Comparison of ENCODE assay signal across 9 cellular contexts in genomic region chr22:19172213-19173046, GRCh38. TPM values are rescaled to one million over a fixed set of nuclear protein-coding genes. Genes with fewer than 3 reads are reported as not detected.
A peak's percentile ranks its signal among the peaks of the same experiment; 100 is the strongest.
DNase-seq lines count a peak whose midpoint lies in the region; ATAC-seq and TF ChIP-seq lines count a peak whose summit lies in the region.
"Had no signal": no experiment of that assay in that cellular context is flagged by ENCODE, and none has a peak within 500 bp of the region (broad histone marks: within the 10 kb centered on the region; RNA-seq: fewer than 3 reads in every experiment).

No MANE protein-coding gene starts in this region.

- peak overlapping the region; percentile 66 to 100 (median 96) for H3K4me3 ChIP-seq in heart right ventricle
- H3K4me3 ChIP-seq in mesodermal cell (ENCODE audit: extremely low read depth, insufficient read depth, low read length, poor library complexity, severe bottlenecking), result peak overlapping the region; percentile 98
- H3K4me3 ChIP-seq in uterus, result peak overlapping the region; percentile 68 to 89

- peaks cover 29 to 76% (median 69%) of the 10 kb centered on the region in 9 donors for H3K4me1 ChIP-seq in heart right ventricle
- peaks cover 55% of the 10 kb centered on the region for H3K4me1 ChIP-seq in mesodermal cell (ENCODE audit: control insufficient read depth, insufficient read depth, low read length, poor library complexity, severe bottlenecking)
- peaks cover 4 to 30% of the 10 kb centered on the region in 2 donors for H3K4me1 ChIP-seq in uterus

- TF ChIP-seq POLR2A in uterus (IDR thresholded peaks at IDR 0.05) (no peak), GM18505 (IDR thresholded peaks at IDR 0.05; ENCODE audit: borderline replicate concordance, extremely low read depth, insufficient read depth, insufficient read length) (no peak)

- intact Hi-C loops in heart right ventricle (cut with DNase I) (no loop called here), left ventricle myocardium superior (cut with micrococcal nuclease) (no loop called here), MCF 10A (cut with micrococcal nuclease) (no loop called here), uterus (cut with DNase I; ENCODE audit: low total_unique reads) (no loop called here)

- peaks cover 21% of the 10 kb centered on the region for H3K27me3 Mint-ChIP-seq in MCF 10A (ENCODE audit: insufficient read depth, unreplicated experiment)

- H3K9me3 ChIP-seq in heart right ventricle (no peaks in the 10 kb centered on the region), mesodermal cell (ENCODE audit: control insufficient read depth, low read length) (no peaks in the 10 kb centered on the region), uterus (no peaks in the 10 kb centered on the region)

- BruUV-seq in MCF 10A (replicated peaks; lab: Mats Ljungman, UMichigan), result no TSS peak

- POLR2A ChIA-PET in MCF 10A (lab: Yijun Ruan, JAX), result interaction anchor here (1.1 to 1.3 kb wide), 3 partner anchors 115 to 255 kb away, joined by 3 to 8 read pairs (median 3); no protein-coding TSS in a partner anchor

- no peaks in the 10 kb centered on the region for H3K9me3 Mint-ChIP-seq in MCF 10A (ENCODE audit: unreplicated experiment)

- H3K27ac ChIP-seq in heart right ventricle, result peak overlapping the region; percentile 49 to 95 (median 90)
- H3K27ac ChIP-seq in mesodermal cell (ENCODE audit: low read depth, low read length, severe bottlenecking), result no peak overlapping the region
- peak overlapping the region; percentile 82 to 84 for H3K27ac ChIP-seq in uterus

- peak overlapping the region; percentile 97 for H3K27ac Mint-ChIP-seq in MCF 10A (ENCODE audit: low read depth, unreplicated experiment)

- ATAC-seq in heart right ventricle (no peak), left ventricle myocardium superior (no peak), HG03442 (IDR thresholded peaks at IDR 0.05; ENCODE audit: unreplicated experiment) (no peak), HG03439 (IDR thresholded peaks at IDR 0.05; ENCODE audit: unreplicated experiment) (no peak), GM18505 (IDR thresholded peaks at IDR 0.05; ENCODE audit: unreplicated experiment) (no peak)

- peak overlapping the region; percentile 98 for H3K4me3 Mint-ChIP-seq in MCF 10A (ENCODE audit: unreplicated experiment)

- DNase-seq in heart right ventricle, result no peak
- no peak for DNase-seq in left ventricle myocardium superior
- DNase-seq in MCF 10A (ENCODE audit: unreplicated experiment), result peak; percentile 5
- DNase-seq in uterus, result no peak

- 42 to 44% methylated on average over 13 of the region's 13 CpGs for WGBS in heart right ventricle, 2 donors
- 40 to 44% methylated on average over 10 to 13 of the region's 13 CpGs for WGBS in mesodermal cell (ENCODE audit: insufficient coverage in 2 of 2), 2 experiments

- peaks cover 18 to 33% (median 25%) of the 10 kb centered on the region in 7 donors for H3K27me3 ChIP-seq in heart right ventricle
- H3K27me3 ChIP-seq in uterus, result peaks cover 0 to 17% of the 10 kb centered on the region in 2 donors

- peaks cover 17% of the 10 kb centered on the region for H3K36me3 Mint-ChIP-seq in MCF 10A (ENCODE audit: insufficient read depth, unreplicated experiment)

- TF ChIP-seq CTCF in heart right ventricle (IDR thresholded peaks at IDR 0.05) (no peak), MCF 10A (IDR thresholded peaks at IDR 0.05; ENCODE audit: unreplicated experiment) (no peak), uterus (IDR thresholded peaks at IDR 0.05) (no peak)

- CTCF ChIA-PET in MCF 10A (lab: Yijun Ruan, JAX), result interaction anchor here (0.5 to 1.4 kb wide), 4 partner anchors 10 to 64 kb away, joined by 3 to 5 read pairs (median 3); partner anchors contain the start of gene ESS2

- H3K36me3 ChIP-seq in heart right ventricle (no peaks in the 10 kb centered on the region), mesodermal cell (ENCODE audit: control insufficient read depth, insufficient read depth, low read length) (peaks cover 32% of the 10 kb centered on the region), uterus (no peaks in the 10 kb centered on the region)

- H3K4me1 Mint-ChIP-seq in MCF 10A (ENCODE audit: insufficient read depth, unreplicated experiment), result peaks cover 45% of the 10 kb centered on the region

RNA-seq across cellular contexts. Expression of gene SLC25A1, which starts 6.1 kb away (rescaled TPM):
- total RNA-seq in heart right ventricle, result 10 to 100 TPM; 14.8 to 29.1 (median 19.9) TPM
- 10 to 100 TPM; 23.1 to 31.9 TPM for polyA plus RNA-seq in heart right ventricle
- 27.8 TPM for total RNA-seq in left ventricle myocardium superior
- total RNA-seq in MCF 10A (2022), result 41.0 and 53.9 TPM in 2 replicates
- polyA plus RNA-seq in mesodermal cell (2013, experiment 1 of 2), result 117 TPM
- 99.8 TPM for polyA plus RNA-seq in mesodermal cell (2013, experiment 2 of 2)
- 10 to 100 TPM in 3 of 4 donors, 1 to 10 TPM in 1; 4.7 to 42.7 (median 27.3) TPM for total RNA-seq in uterus

RNA-seq across cellular contexts. Expression of gene GSC2, which starts 22.3 kb away (rescaled TPM):
- not detected for total RNA-seq in heart right ventricle
- not detected for polyA plus RNA-seq in heart right ventricle
- not detected for total RNA-seq in left ventricle myocardium superior
- total RNA-seq in MCF 10A (2022), result not detected in 2 replicates
- polyA plus RNA-seq in mesodermal cell (2013, experiment 1 of 2), result not detected
- not detected for polyA plus RNA-seq in mesodermal cell (2013, experiment 2 of 2)
- not detected for total RNA-seq in uterus
- total RNA-seq: M059J had no signal

RNA-seq across cellular contexts. Expression of gene ESS2, which starts 28.0 kb away (rescaled TPM):
- total RNA-seq in heart right ventricle (10 to 100 TPM in 3 of 10 donors, 1 to 10 TPM in 7; 7.5 to 11.5 (median 9.2) TPM), left ventricle myocardium superior (9.3 TPM), MCF 10A (2022) (12.4 and 18.1 TPM in 2 replicates), uterus (10 to 100 TPM in 3 of 4 donors, 1 to 10 TPM in 1; 7.4 to 14.6 (median 12.3) TPM)
- polyA plus RNA-seq in heart right ventricle, result 10 to 100 TPM; 12.4 to 14.3 TPM
- polyA plus RNA-seq in mesodermal cell (2013, experiment 1 of 2), result 15.2 TPM
- polyA plus RNA-seq in mesodermal cell (2013, experiment 2 of 2), result 13.8 TPM

RNA-seq across cellular contexts. Expression of gene TSSK2, which starts 41.3 kb away (rescaled TPM):
- under 1 TPM in 1 of 10 donors, not detected in 9; 0.19 TPM for total RNA-seq in heart right ventricle
- under 1 TPM; 0.14 to 0.37 TPM for polyA plus RNA-seq in heart right ventricle
- not detected for total RNA-seq in left ventricle myocardium superior
- total RNA-seq in MCF 10A (2022), result not detected in 2 replicates
- polyA plus RNA-seq in mesodermal cell (2013, experiment 1 of 2), result not detected
- polyA plus RNA-seq in mesodermal cell (2013, experiment 2 of 2), result not detected
- total RNA-seq in uterus, result under 1 TPM in 1 of 4 donors, not detected in 3; 0.30 TPM
- total RNA-seq: M059J had no signal

RNA-seq across cellular contexts. Expression of gene DGCR2, which starts 50.2 kb away (rescaled TPM):
- total RNA-seq in heart right ventricle, result 10 to 100 TPM; 27.0 to 58.0 (median 42.2) TPM
- polyA plus RNA-seq in heart right ventricle, result 10 to 100 TPM; 17.0 to 28.5 TPM
- 33.1 TPM for total RNA-seq in left ventricle myocardium superior
- total RNA-seq in MCF 10A (2022), result 41.2 and 50.1 TPM in 2 replicates
- 33.5 TPM for polyA plus RNA-seq in mesodermal cell (2013, experiment 1 of 2)
- polyA plus RNA-seq in mesodermal cell (2013, experiment 2 of 2), result 27.7 TPM
- total RNA-seq in uterus, result 10 to 100 TPM; 18.2 to 88.9 (median 47.6) TPM
